In the genomic region with DNA sequence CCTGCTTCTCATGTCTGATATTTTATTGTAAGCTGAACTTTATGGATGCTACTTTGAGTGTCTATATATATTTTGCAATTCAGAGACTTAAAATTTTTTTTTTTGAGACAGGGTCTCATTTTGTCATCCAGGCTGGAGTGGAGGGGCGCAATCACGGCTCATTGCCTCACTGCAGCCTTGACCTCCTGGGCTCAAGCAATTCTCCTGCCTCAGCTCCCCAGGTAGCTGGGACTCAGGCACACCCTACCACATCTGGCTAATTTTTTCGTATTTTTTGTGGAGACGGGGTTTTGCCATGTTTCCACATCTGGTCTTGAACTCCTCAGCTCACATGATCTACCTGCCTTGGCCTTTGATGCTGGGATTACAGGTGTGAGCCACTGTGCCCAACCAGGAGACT, we compare ENCODE assay signal across 23 cellular contexts.
"Had no signal": no experiment of that assay in that cellular context is flagged by ENCODE, and none has a peak within 500 bp of the region (broad histone marks: within the 10 kb centered on the region; RNA-seq: fewer than 3 reads in every experiment).

No MANE protein-coding gene starts in this region.

- H3K27ac ChIP-seq: colonic mucosa, coronary artery, dorsolateral prefrontal cortex, epithelial cell of prostate, esophagus muscularis mucosa, esophagus squamous epithelium, foreskin keratinocyte, gastrocnemius medialis, gastroesophageal sphincter, heart left ventricle, heart right ventricle had no signal

- H3K27me3 ChIP-seq: colonic mucosa, foreskin keratinocyte, gastrocnemius medialis had no signal

- H3K36me3 ChIP-seq: colonic mucosa, esophagus muscularis mucosa, esophagus squamous epithelium, gastrocnemius medialis, gastroesophageal sphincter, heart left ventricle, heart right ventricle had no signal

- H3K4me3 ChIP-seq: colonic mucosa, coronary artery, dorsolateral prefrontal cortex, esophagus muscularis mucosa, esophagus squamous epithelium, gastrocnemius medialis, gastroesophageal sphincter, heart left ventricle, heart right ventricle had no signal

- H3K4me1 ChIP-seq: colonic mucosa, esophagus muscularis mucosa, esophagus squamous epithelium, gastrocnemius medialis, gastroesophageal sphincter, heart left ventricle, heart right ventricle had no signal

- DNase-seq: colonic mucosa; cortex of kidney; dermis blood vessel endothelial cell; dorsolateral prefrontal cortex; effector CD4-positive, alpha-beta T cell; effector CD8-positive, alpha-beta T cell; effector memory CD4-positive, alpha-beta T cell; effector memory CD8-positive, alpha-beta T cell; endodermal cell; erythroblast; esophagus squamous epithelium; foreskin fibroblast; foreskin keratinocyte; foreskin melanocyte; gastrocnemius medialis; glutamatergic neuron; head of caudate nucleus; heart left ventricle; heart right ventricle had no signal
